In the genomic region with DNA sequence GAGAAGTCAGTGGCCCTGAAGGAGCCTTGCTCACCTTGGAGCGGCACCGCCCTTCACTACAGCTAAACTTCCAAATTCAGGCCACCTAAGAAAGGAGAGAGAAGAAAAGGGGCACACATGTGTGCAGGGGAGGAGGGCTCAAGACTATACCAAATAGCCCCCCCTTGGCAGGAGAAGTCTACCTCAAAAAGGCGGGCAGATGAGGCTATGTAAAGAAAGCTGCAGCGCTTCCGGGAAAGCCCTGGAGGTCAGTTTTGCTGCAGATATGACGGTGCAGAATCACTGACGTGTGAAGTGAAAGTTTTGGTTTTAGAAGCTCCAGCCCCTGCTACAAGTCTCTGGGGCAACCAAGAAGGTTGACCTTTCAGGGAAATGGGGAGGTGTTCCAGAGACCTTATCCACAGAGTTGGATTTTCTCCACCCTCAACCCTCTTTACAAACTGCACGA, we compare ENCODE assay signal across 9 cellular contexts. TPM values are rescaled to one million over a fixed set of nuclear protein-coding genes. Genes with fewer than 3 reads are reported as not detected.
A peak's percentile ranks its signal among the peaks of the same experiment; 100 is the strongest.
DNase-seq lines count a peak whose midpoint lies in the region; ATAC-seq, FAIRE-seq and TF ChIP-seq lines count a peak whose summit lies in the region.
"Had no signal": no experiment of that assay in that cellular context is flagged by ENCODE, and none has a peak within 500 bp of the region (broad histone marks: within the 10 kb centered on the region; RNA-seq: fewer than 3 reads in every experiment).

No MANE protein-coding gene starts in this region.

- peaks cover 54% of the 10 kb centered on the region for H3F3A ChIP-seq in DOHH2 (ENCODE audit: control insufficient read depth, insufficient read depth)

- peak overlapping the region; percentile 83 for H3K4me3 ChIP-seq in DOHH2 (ENCODE audit: low read length)

- H3K27me3 Mint-ChIP-seq in activated CD4-positive, alpha-beta memory T cell treated with anti-CD3 and anti-CD28 coated beads, Interleukin-2, amount 10 ng/mL, durations not matched to agents 7 days and 5 days = no peaks in the 10 kb centered on the region
- no peaks in the 10 kb centered on the region for H3K27me3 Mint-ChIP-seq in natural killer cell treated with Interleukin-12 subunit alpha and Interleukin-12 subunit beta and Interleukin-15 and Interleukin-18, amount 100 ng/mL, for 72 hours

- peak; percentile 35 for ATAC-seq in GM21447 (IDR thresholded peaks at IDR 0.05; ENCODE audit: unreplicated experiment)
- ATAC-seq in natural killer cell treated with Interleukin-12 subunit alpha and Interleukin-12 subunit beta and Interleukin-15 and Interleukin-18, amount 100 ng/mL, for 72 hours = peak; percentile 2 to 14
- no peak for ATAC-seq in GM21360 (IDR thresholded peaks at IDR 0.05; ENCODE audit: unreplicated experiment)

- no peaks in the 10 kb centered on the region for H3K27me3 ChIP-seq in DOHH2 (ENCODE audit: control insufficient read depth, low read length)

- peaks cover 25% of the 10 kb centered on the region for H3K36me3 ChIP-seq in DOHH2 (ENCODE audit: control insufficient read depth, low read length)

- FAIRE-seq in D721Med (lab: Jason Lieb, UNC) (no peak), H54 (lab: Jason Lieb, UNC) (no peak)
- FAIRE-seq: bronchial epithelial cell had no signal

- peaks cover 79% of the 10 kb centered on the region for H3K4me1 ChIP-seq in DOHH2 (ENCODE audit: control insufficient read depth, low read length)

- DNase-seq in activated CD4-positive, alpha-beta memory T cell treated with anti-CD3 and anti-CD28 coated beads, Interleukin-2, amount 10 ng/mL, durations not matched to agents 7 days and 5 days = peak; percentile 66
- peak; percentile 88 for DNase-seq in natural killer cell treated with Interleukin-12 subunit alpha and Interleukin-12 subunit beta and Interleukin-15 and Interleukin-18, amount 100 ng/mL, for 72 hours (ENCODE audit: low spot score)
- DNase-seq in GOT3 (lab: John Stamatoyannopoulos, UW) (no peak), D721Med (ENCODE audit: insufficient read length, low spot score) (no peak), H54 (ENCODE audit: insufficient read length, low spot score) (no peak)

- H4K20me1 ChIP-seq in DOHH2 (ENCODE audit: control insufficient read depth, insufficient read depth, low read depth, low read length) = no peaks in the 10 kb centered on the region

- H3K9me2 ChIP-seq in DOHH2 (replicated peaks; ENCODE audit: control insufficient read depth, low read length) = no peaks in the 10 kb centered on the region

- H3K4me3 Mint-ChIP-seq in activated CD4-positive, alpha-beta memory T cell treated with anti-CD3 and anti-CD28 coated beads, Interleukin-2, amount 10 ng/mL, durations not matched to agents 7 days and 5 days = peak overlapping the region; percentile 35
- peak overlapping the region; percentile 75 for H3K4me3 Mint-ChIP-seq in natural killer cell treated with Interleukin-12 subunit alpha and Interleukin-12 subunit beta and Interleukin-15 and Interleukin-18, amount 100 ng/mL, for 72 hours

- H3K27ac Mint-ChIP-seq in activated CD4-positive, alpha-beta memory T cell treated with anti-CD3 and anti-CD28 coated beads, Interleukin-2, amount 10 ng/mL, durations not matched to agents 7 days and 5 days = peak overlapping the region; percentile 92
- peak overlapping the region; percentile 89 to 98 for H3K27ac Mint-ChIP-seq in natural killer cell treated with Interleukin-12 subunit alpha and Interleukin-12 subunit beta and Interleukin-15 and Interleukin-18, amount 100 ng/mL, for 72 hours

- H3K36me3 Mint-ChIP-seq in activated CD4-positive, alpha-beta memory T cell treated with anti-CD3 and anti-CD28 coated beads, Interleukin-2, amount 10 ng/mL, durations not matched to agents 7 days and 5 days (ENCODE audit: low read depth) = peaks cover 21% of the 10 kb centered on the region
- no peaks in the 10 kb centered on the region for H3K36me3 Mint-ChIP-seq in natural killer cell treated with Interleukin-12 subunit alpha and Interleukin-12 subunit beta and Interleukin-15 and Interleukin-18, amount 100 ng/mL, for 72 hours

- peak overlapping the region; percentile 98 for H3K4me2 ChIP-seq in DOHH2 (ENCODE audit: low read length)

- no peaks in the 10 kb centered on the region for H3K9me3 ChIP-seq in DOHH2 (ENCODE audit: control insufficient read depth, insufficient read depth, low read length)

- H3K27ac ChIP-seq in DOHH2 (ENCODE audit: low read depth, low read length) = peak overlapping the region; percentile 97

- CTCF ChIA-PET in activated CD4-positive, alpha-beta memory T cell treated with anti-CD3 and anti-CD28 coated beads, Interleukin-2, amount 10 ng/mL, durations not matched to agents 7 days and 5 days (lab: Charles Lee) = interaction anchor here (0.6 to 2.5 kb wide), 12 partner anchors 8 to 273 kb away, joined by 3 to 10 read pairs (median 4); no protein-coding TSS in a partner anchor

- no peaks in the 10 kb centered on the region for H3K9me3 Mint-ChIP-seq in activated CD4-positive, alpha-beta memory T cell treated with anti-CD3 and anti-CD28 coated beads, Interleukin-2, amount 10 ng/mL, durations not matched to agents 7 days and 5 days
- no peaks in the 10 kb centered on the region for H3K9me3 Mint-ChIP-seq in natural killer cell treated with Interleukin-12 subunit alpha and Interleukin-12 subunit beta and Interleukin-15 and Interleukin-18, amount 100 ng/mL, for 72 hours

- POLR2A ChIA-PET in activated CD4-positive, alpha-beta memory T cell treated with anti-CD3 and anti-CD28 coated beads, Interleukin-2, amount 10 ng/mL, durations not matched to agents 7 days and 5 days (lab: Charles Lee) = interaction anchor here (0.7 to 13.0 kb wide), 8 partner anchors 9 to 124 kb away, joined by 3 to 372 read pairs (median 9); partner anchors contain the start of gene ZNF410

- TF ChIP-seq CTCF in DOHH2 (IDR thresholded peaks at IDR 0.05; ENCODE audit: low read depth, low read length, poor library complexity, severe bottlenecking) (no peak), D721Med (IDR thresholded peaks at IDR 0.05; ENCODE audit: insufficient read depth, missing control alignments) (no peak)

- peaks cover 89% of the 10 kb centered on the region for H3K79me2 ChIP-seq in DOHH2 (ENCODE audit: control insufficient read depth, low read length)

- H3K4me1 Mint-ChIP-seq in activated CD4-positive, alpha-beta memory T cell treated with anti-CD3 and anti-CD28 coated beads, Interleukin-2, amount 10 ng/mL, durations not matched to agents 7 days and 5 days = peaks cover 67% of the 10 kb centered on the region
- H3K4me1 Mint-ChIP-seq in natural killer cell treated with Interleukin-12 subunit alpha and Interleukin-12 subunit beta and Interleukin-15 and Interleukin-18, amount 100 ng/mL, for 72 hours (ENCODE audit: low read depth in 2 of 2) = peaks cover 66 to 67% of the 10 kb centered on the region in 2 donors

- TF ChIP-seq POLR2A in H54 (IDR thresholded peaks at IDR 0.05; ENCODE audit: low read depth, low read length) = no peak

RNA-seq across cellular contexts. Expression of gene PNMA1, which starts 48.2 kb away (rescaled TPM):
- 10 to 100 TPM; 28.2 to 30.0 TPM for total RNA-seq in activated CD4-positive, alpha-beta memory T cell treated with anti-CD3 and anti-CD28 coated beads, Interleukin-2, amount 10 ng/mL, durations not matched to agents 7 days and 5 days
- 10 to 100 TPM; 18.9 to 32.2 TPM for total RNA-seq in natural killer cell treated with Interleukin-12 subunit alpha and Interleukin-12 subunit beta and Interleukin-15 and Interleukin-18, amount 100 ng/mL, for 72 hours

Comparison
In these comparisons a context has a peak if more than half of its experiments do, and no peak if none do; other contexts are left out.
1. DNase-seq: peak in activated CD4-positive, alpha-beta memory T cell treated with anti-CD3 and anti-CD28 coated beads, Interleukin-2, amount 10 ng/mL, durations not matched to agents 7 days and 5 days (single experiment) and natural killer cell treated with Interleukin-12 subunit alpha and Interleukin-12 subunit beta and Interleukin-15 and Interleukin-18, amount 100 ng/mL, for 72 hours (single experiment); none in GOT3 (single experiment), D721Med (single experiment) and H54 (single experiment).